ENCODE assay signal across 30 cellular contexts in the genomic region with DNA sequence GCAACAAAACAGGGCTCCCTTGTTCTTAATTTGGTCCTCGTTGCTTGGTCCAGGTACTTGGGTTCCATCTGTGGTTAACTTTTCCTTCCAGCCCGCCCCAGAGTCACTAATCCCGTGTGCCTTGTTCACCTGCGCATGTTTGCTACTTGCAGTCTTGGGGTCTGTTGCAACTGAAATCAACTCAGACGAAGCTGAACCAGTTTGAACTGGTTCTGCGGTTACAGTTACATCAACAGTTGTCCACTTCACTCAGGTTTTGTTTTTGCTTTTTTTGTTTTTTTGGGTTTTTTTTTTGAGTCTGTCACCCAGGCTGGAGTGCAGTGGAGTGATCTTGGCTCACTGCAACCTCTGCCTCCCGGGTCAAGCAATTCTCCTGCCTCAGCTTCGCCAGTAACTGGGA. TPM values are rescaled to one million over a fixed set of nuclear protein-coding genes. Genes with fewer than 3 reads are reported as not detected.
"Had no signal": no experiment of that assay in that cellular context is flagged by ENCODE, and none has a peak within 500 bp of the region (broad histone marks: within the 10 kb centered on the region; RNA-seq: fewer than 3 reads in every experiment).

No MANE protein-coding gene starts in this region.

- H3K27ac ChIP-seq: ascending aorta, brain microvascular endothelial cell, esophagus muscularis mucosa, foreskin keratinocyte, heart left ventricle, parathyroid adenoma, right atrium auricular region, suprapubic skin, tibial nerve had no signal

- H3K4me1 Mint-ChIP-seq: activated CD4-positive, alpha-beta memory T cell treated with anti-CD3 and anti-CD28 coated beads, Interleukin-2, amount 10 ng/mL, durations not matched to agents 7 days and 5 days; activated CD4-positive, alpha-beta T cell treated with anti-CD3 and anti-CD28 coated beads, Interleukin-2, amount 10 ng/mL, durations not matched to agents 7 days and 5 days; activated naive CD4-positive, alpha-beta T cell treated with anti-CD3 and anti-CD28 coated beads, Interleukin-2, amount 10 ng/mL, durations not matched to agents 7 days and 5 days; activated naive CD8-positive, alpha-beta T cell treated with anti-CD3 and anti-CD28 coated beads, Interleukin-2, amount 10 ng/mL, durations not matched to agents 7 days and 5 days; immature natural killer cell; mesothelial cell of epicardium; naive thymus-derived CD4-positive, alpha-beta T cell had no signal

- H3K27me3 Mint-ChIP-seq: activated CD4-positive, alpha-beta memory T cell treated with anti-CD3 and anti-CD28 coated beads, Interleukin-2, amount 10 ng/mL, durations not matched to agents 7 days and 5 days; activated CD4-positive, alpha-beta T cell treated with anti-CD3 and anti-CD28 coated beads, Interleukin-2, amount 10 ng/mL, durations not matched to agents 7 days and 5 days; activated naive CD4-positive, alpha-beta T cell treated with anti-CD3 and anti-CD28 coated beads, Interleukin-2, amount 10 ng/mL, durations not matched to agents 7 days and 5 days; activated naive CD8-positive, alpha-beta T cell treated with anti-CD3 and anti-CD28 coated beads, Interleukin-2, amount 10 ng/mL, durations not matched to agents 7 days and 5 days; activated T-cell treated with anti-CD3 and anti-CD28 coated beads, Interleukin-2, amount 50 U/mL, for 24 hours; naive thymus-derived CD4-positive, alpha-beta T cell had no signal

- H2AFZ ChIP-seq: parathyroid adenoma had no signal

- H3K4me3 Mint-ChIP-seq: activated CD4-positive, alpha-beta memory T cell treated with anti-CD3 and anti-CD28 coated beads, Interleukin-2, amount 10 ng/mL, durations not matched to agents 7 days and 5 days; activated CD4-positive, alpha-beta T cell treated with anti-CD3 and anti-CD28 coated beads, Interleukin-2, amount 10 ng/mL, durations not matched to agents 7 days and 5 days; activated naive CD4-positive, alpha-beta T cell treated with anti-CD3 and anti-CD28 coated beads, Interleukin-2, amount 10 ng/mL, durations not matched to agents 7 days and 5 days; activated naive CD8-positive, alpha-beta T cell treated with anti-CD3 and anti-CD28 coated beads, Interleukin-2, amount 10 ng/mL, durations not matched to agents 7 days and 5 days; activated T-cell treated with anti-CD3 and anti-CD28 coated beads, Interleukin-2, amount 50 U/mL, for 24 hours; immature natural killer cell; mesothelial cell of epicardium; naive thymus-derived CD4-positive, alpha-beta T cell had no signal

- H3K9me3 Mint-ChIP-seq: activated CD4-positive, alpha-beta memory T cell treated with anti-CD3 and anti-CD28 coated beads, Interleukin-2, amount 10 ng/mL, durations not matched to agents 7 days and 5 days; activated CD4-positive, alpha-beta T cell treated with anti-CD3 and anti-CD28 coated beads, Interleukin-2, amount 10 ng/mL, durations not matched to agents 7 days and 5 days; activated naive CD4-positive, alpha-beta T cell treated with anti-CD3 and anti-CD28 coated beads, Interleukin-2, amount 10 ng/mL, durations not matched to agents 7 days and 5 days; activated naive CD8-positive, alpha-beta T cell treated with anti-CD3 and anti-CD28 coated beads, Interleukin-2, amount 10 ng/mL, durations not matched to agents 7 days and 5 days; activated T-cell treated with anti-CD3 and anti-CD28 coated beads, Interleukin-2, amount 50 U/mL, for 24 hours; immature natural killer cell; mesothelial cell of epicardium; naive thymus-derived CD4-positive, alpha-beta T cell had no signal

- H3K9ac ChIP-seq: parathyroid adenoma had no signal

- DNase-seq: activated CD4-positive, alpha-beta memory T cell treated with anti-CD3 and anti-CD28 coated beads, Interleukin-2, amount 10 ng/mL, durations not matched to agents 7 days and 5 days; activated CD4-positive, alpha-beta T cell treated with anti-CD3 and anti-CD28 coated beads for 1 hour; activated CD4-positive, alpha-beta T cell treated with anti-CD3 and anti-CD28 coated beads, Interleukin-2, amount 10 ng/mL, durations not matched to agents 7 days and 5 days; activated CD8-positive, alpha-beta memory T cell treated with anti-CD3 and anti-CD28 coated beads, Interleukin-2, amount 50 U/mL, for 48 hours; activated gamma-delta T cell; activated naive CD4-positive, alpha-beta T cell treated with anti-CD3 and anti-CD28 coated beads, Interleukin-2, amount 10 ng/mL, durations not matched to agents 7 days and 5 days; activated naive CD8-positive, alpha-beta T cell treated with anti-CD3 and anti-CD28 coated beads, Interleukin-2, amount 10 ng/mL, durations not matched to agents 7 days and 5 days; activated T-cell treated with anti-CD3 and anti-CD28 coated beads, Interleukin-2, amount 50 U/mL, for 24 hours; brain microvascular endothelial cell; caudate nucleus; foreskin keratinocyte; heart left ventricle; hypothalamus; immature natural killer cell; kidney; left colon; naive thymus-derived CD4-positive, alpha-beta T cell; stimulated activated CD4-positive, alpha-beta T cell treated with anti-CD3 and anti-CD28 coated beads, Interleukin-15, amount 100 ng/mL, for 24 hours; stimulated activated CD4-positive, alpha-beta T cell treated with anti-CD3 and anti-CD28 coated beads, Interleukin-2, amount 100 ng/mL, for 24 hours; stimulated activated naive CD4-positive, alpha-beta T cell; T-helper 2 cell had no signal

- H3K27ac Mint-ChIP-seq: activated CD4-positive, alpha-beta memory T cell treated with anti-CD3 and anti-CD28 coated beads, Interleukin-2, amount 10 ng/mL, durations not matched to agents 7 days and 5 days; activated naive CD8-positive, alpha-beta T cell treated with anti-CD3 and anti-CD28 coated beads, Interleukin-2, amount 10 ng/mL, durations not matched to agents 7 days and 5 days; activated T-cell treated with anti-CD3 and anti-CD28 coated beads, Interleukin-2, amount 50 U/mL, for 24 hours; mesothelial cell of epicardium had no signal

- H3K27me3 ChIP-seq: ascending aorta, brain microvascular endothelial cell, esophagus muscularis mucosa, foreskin keratinocyte, heart left ventricle, right atrium auricular region, suprapubic skin, tibial nerve had no signal

- H3K4me1 ChIP-seq: ascending aorta, foreskin keratinocyte, parathyroid adenoma, right atrium auricular region, suprapubic skin, tibial nerve had no signal

- H3K9me3 ChIP-seq: ascending aorta, esophagus muscularis mucosa, heart left ventricle, right atrium auricular region, suprapubic skin, tibial nerve had no signal

- ATAC-seq: foreskin keratinocyte; heart left ventricle; left colon; naive thymus-derived CD4-positive, alpha-beta T cell had no signal

- H3K4me3 ChIP-seq: ascending aorta, esophagus muscularis mucosa, heart left ventricle, right atrium auricular region, suprapubic skin, tibial nerve had no signal

RNA-seq across cellular contexts. Expression of gene TMEM130, which starts 43.2 kb away (rescaled TPM):
- total RNA-seq: activated CD4-positive, alpha-beta memory T cell treated with anti-CD3 and anti-CD28 coated beads, Interleukin-2, amount 10 ng/mL, durations not matched to agents 7 days and 5 days; activated CD4-positive, alpha-beta T cell treated with anti-CD3 and anti-CD28 coated beads, Interleukin-2, amount 10 ng/mL, durations not matched to agents 7 days and 5 days; activated naive CD8-positive, alpha-beta T cell treated with anti-CD3 and anti-CD28 coated beads, Interleukin-2, amount 10 ng/mL, durations not matched to agents 7 days and 5 days; endothelial cell of umbilical vein; foreskin keratinocyte; naive thymus-derived CD4-positive, alpha-beta T cell; pulmonary artery endothelial cell; suprapubic skin had no signal
- polyA plus RNA-seq: endothelial cell of umbilical vein; foreskin keratinocyte; immature natural killer cell; naive thymus-derived CD4-positive, alpha-beta T cell had no signal
